1 cellular context compared by ENCODE assay signal in genomic region chr9:128892223-128892892, GRCh38.
TF ChIP-seq lines count a peak whose summit lies in the region.

No MANE protein-coding gene starts in this region.

TF ChIP-seq in K562, 482 proteins besides CTCF, POLR2A, EP300 and RAD21:
- TF ChIP-seq ZFP1 (CRISPR knock-in tag; IDR thresholded peaks at IDR 0.05), result no peak
- no peak for TF ChIP-seq RUNX1 (IDR thresholded peaks at IDR 0.05; ENCODE audit: low read depth)
- peak; percentile 90 for TF ChIP-seq TFAP4 (CRISPR knock-in tag; IDR thresholded peaks at IDR 0.05; ENCODE audit: borderline replicate concordance)
- peak; percentile 46 for TF ChIP-seq ATF3 (IDR thresholded peaks at IDR 0.05)
- TF ChIP-seq ATF3 (CRISPR knock-in tag; conservative IDR thresholded peaks at IDR 0.05), result no peak
- TF ChIP-seq, protein P1, sequence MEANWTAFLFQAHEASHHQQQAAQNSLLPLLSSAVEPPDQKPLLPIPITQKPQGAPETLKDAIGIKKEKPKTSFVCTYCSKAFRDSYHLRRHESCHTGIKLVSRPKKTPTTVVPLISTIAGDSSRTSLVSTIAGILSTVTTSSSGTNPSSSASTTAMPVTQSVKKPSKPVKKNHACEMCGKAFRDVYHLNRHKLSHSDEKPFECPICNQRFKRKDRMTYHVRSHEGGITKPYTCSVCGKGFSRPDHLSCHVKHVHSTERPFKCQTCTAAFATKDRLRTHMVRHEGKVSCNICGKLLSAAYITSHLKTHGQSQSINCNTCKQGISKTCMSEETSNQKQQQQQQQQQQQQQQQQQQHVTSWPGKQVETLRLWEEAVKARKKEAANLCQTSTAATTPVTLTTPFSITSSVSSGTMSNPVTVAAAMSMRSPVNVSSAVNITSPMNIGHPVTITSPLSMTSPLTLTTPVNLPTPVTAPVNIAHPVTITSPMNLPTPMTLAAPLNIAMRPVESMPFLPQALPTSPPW (CRISPR knock-in tag; IDR thresholded peaks at IDR 0.05), result peak; percentile 56
- TF ChIP-seq EGR1 (conservative IDR thresholded peaks at IDR 0.05), result peak; percentile 63
- peak; percentile 46 for TF ChIP-seq RBFOX2 (IDR thresholded peaks at IDR 0.05; ENCODE audit: low read depth, low read length)
- TF ChIP-seq DIDO1 (tag; IDR thresholded peaks at IDR 0.05; ENCODE audit: low read depth), result no peak
- TF ChIP-seq STAT6 (CRISPR knock-in tag; IDR thresholded peaks at IDR 0.05), result no peak
- peak; percentile 55; the same call in 1 of the 2 replicates for TF ChIP-seq JUND (IDR thresholded peaks at IDR 0.05; ENCODE audit: borderline replicate concordance, low read depth, low read length)
- no peak for TF ChIP-seq JUND (tag; IDR thresholded peaks at IDR 0.05; ENCODE audit: borderline replicate concordance, low read depth, low read length)
- TF ChIP-seq FOSL1 (tag; conservative IDR thresholded peaks at IDR 0.05), result peak; percentile 50; the same call in 1 of the 2 replicates
- TF ChIP-seq CEBPG (CRISPR knock-in tag; IDR thresholded peaks at IDR 0.05), result no peak
- no peak for TF ChIP-seq CEBPG (tag; conservative IDR thresholded peaks at IDR 0.05 in 1 of 2, IDR thresholded peaks at IDR 0.05 in 1 of 2)
- TF ChIP-seq CBFA2T3 (IDR thresholded peaks at IDR 0.05), result 0 out of 2 replicates have a peak, but pooled peaks have one; percentile 3
- TF ChIP-seq ZNF311 (CRISPR knock-in tag; IDR thresholded peaks at IDR 0.05), result no peak
- TF ChIP-seq BHLHE40 (IDR thresholded peaks at IDR 0.05; ENCODE audit: low read length), result peak; percentile 38; the same call in 1 of the 2 replicates
- no peak for TF ChIP-seq PTTG1 (tag; IDR thresholded peaks at IDR 0.05; ENCODE audit: low read depth)
TF ChIP-seq in K562: peak in this region for 9.
